ENCODE assay signal across 5 cellular contexts in genomic region chr10:75575940-75576339, GRCh38.
"Had no signal": no experiment of that assay in that cellular context is flagged by ENCODE, and none has a peak within 500 bp of the region (broad histone marks: within the 10 kb centered on the region; RNA-seq: fewer than 3 reads in every experiment).

No MANE protein-coding gene starts in this region.

- H3K4me3 ChIP-seq: GM23338, K562 had no signal

- ATAC-seq: GM23338, K562 had no signal

- DNase-seq: H9, HCEC 1CT, IMR-90 had no signal
